11 cellular contexts compared by ENCODE assay signal in the genomic region with DNA sequence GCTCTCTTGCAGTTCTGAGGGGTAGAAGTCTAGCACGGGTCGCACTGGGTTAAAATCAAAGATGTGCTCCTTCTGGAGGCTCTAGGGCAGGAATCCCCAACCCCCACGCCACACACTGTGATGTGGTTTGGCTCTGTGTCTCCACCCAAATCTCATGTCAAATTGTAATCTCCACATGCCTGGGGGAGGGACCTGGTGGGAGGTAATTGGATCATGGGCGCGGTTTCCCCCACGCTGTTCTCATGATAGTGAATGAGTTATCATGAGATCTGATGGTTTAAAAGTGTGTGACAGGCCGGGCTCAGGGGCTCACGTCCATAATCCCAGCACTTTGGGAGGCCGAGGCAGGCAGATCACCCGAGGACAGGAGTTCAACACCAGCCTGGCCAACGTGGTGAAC. TPM values are rescaled to one million over a fixed set of nuclear protein-coding genes. Genes with fewer than 3 reads are reported as not detected.
DNase-seq lines count a peak whose midpoint lies in the region; ATAC-seq lines count a peak whose summit lies in the region.
"Had no signal": no experiment of that assay in that cellular context is flagged by ENCODE, and none has a peak within 500 bp of the region (broad histone marks: within the 10 kb centered on the region; RNA-seq: fewer than 3 reads in every experiment).

No MANE protein-coding gene starts in this region.

- H3K27me3 ChIP-seq in BLaER1 (no peaks in the 10 kb centered on the region), MG63 (no peaks in the 10 kb centered on the region)

- no peak overlapping the region for H3K27ac Mint-ChIP-seq in T-helper 2 cell treated with Interferon-gamma antibody and Interleukin-4, amounts not matched to agents 5 μg/mL and 100 μg/mL, for 36 hours
- no peak overlapping the region for H3K27ac Mint-ChIP-seq in activated naive CD8-positive, alpha-beta T cell

- peak overlapping the region; percentile 58 for H3K4me2 ChIP-seq in BLaER1

- peak; percentile 37 for DNase-seq in T-helper 2 cell treated with Interferon-gamma antibody and Interleukin-4, amounts not matched to agents 5 μg/mL and 100 μg/mL, for 36 hours (ENCODE audit: low spot score)
- peak; percentile 24 for DNase-seq in retina
- DNase-seq in inferior parietal cortex (ENCODE audit: extremely low spot score), result no peak
- no peak for DNase-seq in MG63
- no peak for DNase-seq in islet precursor cell
- DNase-seq: AML-193, mesenchymal stem cell, NCI-H1105 treated with DMSO at 0.1 percent for 48 hours had no signal

- H3K36me3 Mint-ChIP-seq in T-helper 2 cell treated with Interferon-gamma antibody and Interleukin-4, amounts not matched to agents 5 μg/mL and 100 μg/mL, for 36 hours (ENCODE audit: low read depth), result no peaks in the 10 kb centered on the region
- peaks cover 4% of the 10 kb centered on the region for H3K36me3 Mint-ChIP-seq in activated naive CD8-positive, alpha-beta T cell

- H3K36me3 ChIP-seq in BLaER1 (no peaks in the 10 kb centered on the region), MG63 (no peaks in the 10 kb centered on the region)

- no peaks in the 10 kb centered on the region for H3K9me3 Mint-ChIP-seq in T-helper 2 cell treated with Interferon-gamma antibody and Interleukin-4, amounts not matched to agents 5 μg/mL and 100 μg/mL, for 36 hours
- H3K9me3 Mint-ChIP-seq in activated naive CD8-positive, alpha-beta T cell (ENCODE audit: low read depth), result no peaks in the 10 kb centered on the region

- peak overlapping the region; percentile 30 for H3K4me3 Mint-ChIP-seq in T-helper 2 cell treated with Interferon-gamma antibody and Interleukin-4, amounts not matched to agents 5 μg/mL and 100 μg/mL, for 36 hours
- peak overlapping the region; percentile 3 for H3K4me3 Mint-ChIP-seq in activated naive CD8-positive, alpha-beta T cell

- no peak overlapping the region for H3K9ac ChIP-seq in BLaER1

- no peak for ATAC-seq in GM21526 (IDR thresholded peaks at IDR 0.05; ENCODE audit: low FRiP score, unreplicated experiment)

- H3K4me1 Mint-ChIP-seq in T-helper 2 cell treated with Interferon-gamma antibody and Interleukin-4, amounts not matched to agents 5 μg/mL and 100 μg/mL, for 36 hours (ENCODE audit: low read depth), result peaks cover 17% of the 10 kb centered on the region
- H3K4me1 Mint-ChIP-seq in activated naive CD8-positive, alpha-beta T cell (ENCODE audit: low read depth), result peaks cover 22% of the 10 kb centered on the region

- peaks cover 40% of the 10 kb centered on the region for H3K4me1 ChIP-seq in BLaER1

- H4K20me1 ChIP-seq in BLaER1, result no peaks in the 10 kb centered on the region

- H3K27me3 Mint-ChIP-seq in T-helper 2 cell treated with Interferon-gamma antibody and Interleukin-4, amounts not matched to agents 5 μg/mL and 100 μg/mL, for 36 hours (ENCODE audit: low read depth), result peaks cover 10% of the 10 kb centered on the region
- H3K27me3 Mint-ChIP-seq in activated naive CD8-positive, alpha-beta T cell, result no peaks in the 10 kb centered on the region

- peaks cover 12% of the 10 kb centered on the region for H3K9me3 ChIP-seq in BLaER1
- no peaks in the 10 kb centered on the region; the same call in 1 of the 2 replicates for H3K9me3 ChIP-seq in MG63

- no peak overlapping the region for H3K27ac ChIP-seq in BLaER1

- H3K4me3 ChIP-seq in BLaER1, result no peak overlapping the region
- no peak overlapping the region for H3K4me3 ChIP-seq in MG63

RNA-seq across cellular contexts. Expression of gene CALM3, which starts 26.6 kb away (rescaled TPM):
- 90.4 and 116 TPM in 2 replicates for total RNA-seq in MG63 (2014; rRNA removed; shearing (Covaris generic); ENCODE audit: low replicate concordance)

RNA-seq across cellular contexts. Expression of gene PTGIR, which starts 50.4 kb away (rescaled TPM):
- total RNA-seq in MG63 (2014; rRNA removed; shearing (Covaris generic); ENCODE audit: low replicate concordance), result not detected in 2 replicates

Comparison
In these comparisons a context has a peak if more than half of its experiments do, and no peak if none do; other contexts are left out.
1. DNase-seq: peak in T-helper 2 cell treated with Interferon-gamma antibody and Interleukin-4, amounts not matched to agents 5 μg/mL and 100 μg/mL, for 36 hours (single experiment) and retina (single experiment); none in inferior parietal cortex (single experiment), MG63 (single experiment) and islet precursor cell (single experiment).